11 cellular contexts compared by ENCODE assay signal in the genomic region with DNA sequence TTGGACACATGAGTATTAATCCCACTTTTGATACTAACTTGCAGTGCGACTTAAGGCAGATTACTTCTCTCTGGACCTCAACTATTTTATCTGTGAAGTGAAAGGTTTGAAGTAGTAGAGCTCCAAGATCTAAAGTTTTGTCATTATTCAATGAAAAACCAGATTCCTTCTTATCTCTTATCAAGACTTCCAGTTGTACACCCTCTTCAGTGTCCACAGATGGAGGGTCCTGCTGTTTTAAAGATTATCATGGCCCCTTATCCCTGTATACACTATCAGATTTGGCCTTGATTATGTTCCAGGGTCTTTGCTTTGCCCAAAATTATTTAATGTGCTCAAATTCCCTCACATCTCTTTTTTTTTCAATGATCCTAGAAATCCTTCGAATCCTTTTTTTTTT. TPM values are rescaled to one million over a fixed set of nuclear protein-coding genes. Genes with fewer than 3 reads are reported as not detected.
A peak's percentile ranks its signal among the peaks of the same experiment; 100 is the strongest.
DNase-seq lines count a peak whose midpoint lies in the region; ATAC-seq and TF ChIP-seq lines count a peak whose summit lies in the region.
"Had no signal": no experiment of that assay in that cellular context is flagged by ENCODE, and none has a peak within 500 bp of the region (broad histone marks: within the 10 kb centered on the region; RNA-seq: fewer than 3 reads in every experiment).

No MANE protein-coding gene starts in this region.

- H3K27me3 Mint-ChIP-seq in T-helper 17 cell (no peaks in the 10 kb centered on the region), glutamatergic neuron (ENCODE audit: unreplicated experiment) (peaks cover 6% of the 10 kb centered on the region)
- H3K27me3 Mint-ChIP-seq: activated CD8-positive, alpha-beta memory T cell treated with anti-CD3 and anti-CD28 coated beads, Interleukin-2, amount 10 ng/mL, durations not matched to agents 7 days and 5 days had no signal

- DNase-seq in HAP-1 (ENCODE audit: low spot score in 2 of 2) (no peak), T-helper 17 cell (no peak), glutamatergic neuron (no peak), SHP77 (lab: John Stamatoyannopoulos, UW) (no peak), GM13977 (ENCODE audit: low spot score) (no peak)
- DNase-seq in central memory CD4-positive, alpha-beta T cell = no peak
- DNase-seq: activated CD8-positive, alpha-beta memory T cell treated with anti-CD3 and anti-CD28 coated beads, Interleukin-2, amount 10 ng/mL, durations not matched to agents 7 days and 5 days; NCI-H2171 treated with DMSO at 0.1 percent for 48 hours; stimulated activated CD4-positive, alpha-beta T cell treated with anti-CD3 and anti-CD28 coated beads, Interleukin-4, amount 100 ng/mL, for 24 hours had no signal

- H3K9me3 ChIP-seq in HAP-1 (no peaks in the 10 kb centered on the region), T-helper 17 cell (ENCODE audit: control insufficient read depth, low read length, poor library complexity, severe bottlenecking) (no peaks in the 10 kb centered on the region), skeletal muscle satellite cell (replicated peaks; ENCODE audit: low read length) (no peaks in the 10 kb centered on the region)

- H3K36me3 Mint-ChIP-seq in T-helper 17 cell (ENCODE audit: low read depth) (no peaks in the 10 kb centered on the region), glutamatergic neuron (ENCODE audit: unreplicated experiment) (no peaks in the 10 kb centered on the region)

- H3K4me3 ChIP-seq in HAP-1 (peak overlapping the region; percentile 98), skeletal muscle satellite cell (ENCODE audit: low read length) (peak overlapping the region; percentile 86)

- H3K9me3 Mint-ChIP-seq in glutamatergic neuron (ENCODE audit: unreplicated experiment) = peaks cover 3% of the 10 kb centered on the region

- H3K4me3 Mint-ChIP-seq in T-helper 17 cell = no peak overlapping the region
- H3K4me3 Mint-ChIP-seq in glutamatergic neuron (ENCODE audit: unreplicated experiment) = peak overlapping the region; percentile 91
- H3K4me3 Mint-ChIP-seq: activated CD8-positive, alpha-beta memory T cell treated with anti-CD3 and anti-CD28 coated beads, Interleukin-2, amount 10 ng/mL, durations not matched to agents 7 days and 5 days had no signal

- H3K27ac Mint-ChIP-seq in T-helper 17 cell (peak overlapping the region; percentile 81), glutamatergic neuron (ENCODE audit: unreplicated experiment) (no peak overlapping the region)
- H3K27ac Mint-ChIP-seq: activated CD8-positive, alpha-beta memory T cell treated with anti-CD3 and anti-CD28 coated beads, Interleukin-2, amount 10 ng/mL, durations not matched to agents 7 days and 5 days had no signal

- H3K4me1 Mint-ChIP-seq in T-helper 17 cell (peaks cover 15% of the 10 kb centered on the region), glutamatergic neuron (ENCODE audit: low read depth, unreplicated experiment) (peaks cover 9% of the 10 kb centered on the region)

- TF ChIP-seq CTCF in glutamatergic neuron (IDR thresholded peaks at IDR 0.05; ENCODE audit: partially characterized antibody, unreplicated experiment) (no peak), GM13977 (IDR thresholded peaks at IDR 0.05; ENCODE audit: extremely low read depth, insufficient read depth, missing control alignments) (no peak)

- H3K9ac ChIP-seq in skeletal muscle satellite cell (ENCODE audit: low read depth, low read length) = peak overlapping the region; percentile 92

- 0 out of 2 replicates have a peak, but pooled peaks cover 3% of the 10 kb centered on the region for H3K36me3 ChIP-seq in HAP-1 (replicated peaks)
- H3K36me3 ChIP-seq in skeletal muscle satellite cell (ENCODE audit: insufficient read depth, low read length) = peaks cover under 1% of the 10 kb centered on the region

- in situ Hi-C loops in HAP-1 (cut with MboI; ENCODE audit: low sequenced_read_pairs) (no loop called here), GM13977 (cut with MboI; ENCODE audit: low pct_unique_long_range_greater_than_20kb, low sequenced_read_pairs, unreplicated experiment) (loop anchor here (25.0 kb wide), 1 partner anchor 294 kb away; no protein-coding TSS in a partner anchor)

- H3K4me1 ChIP-seq in HAP-1 = peaks cover 15% of the 10 kb centered on the region
- peaks cover 19% of the 10 kb centered on the region for H3K4me1 ChIP-seq in skeletal muscle satellite cell (ENCODE audit: control insufficient read depth, insufficient read depth, low read length)

- H3K27me3 ChIP-seq in HAP-1 (ENCODE audit: low read depth) (no peaks in the 10 kb centered on the region), skeletal muscle satellite cell (ENCODE audit: control insufficient read depth, insufficient read depth, low read length) (no peaks in the 10 kb centered on the region)

- peak overlapping the region; percentile 80 for H3K4me2 ChIP-seq in skeletal muscle satellite cell (ENCODE audit: low read length)

- no peak for ATAC-seq in T-helper 17 cell
- ATAC-seq in GM21529 (IDR thresholded peaks at IDR 0.05; ENCODE audit: unreplicated experiment) = no peak

RNA-seq across cellular contexts. Expression of gene C1orf50, which starts 1.1 kb away (rescaled TPM):
- total RNA-seq in T-helper 17 cell = 10 to 100 TPM; 14.8 to 15.5 TPM
- 21.6 TPM for total RNA-seq in glutamatergic neuron (ENCODE audit: unreplicated experiment)
- total RNA-seq in skeletal muscle satellite cell (2012; rRNA removed) = 2.5 and 4.8 TPM in 2 replicates

RNA-seq across cellular contexts. Expression of gene P3H1, which starts 1.3 kb away (rescaled TPM):
- total RNA-seq in T-helper 17 cell (10 to 100 TPM; 22.5 to 26.7 TPM), glutamatergic neuron (ENCODE audit: unreplicated experiment) (86.0 TPM)
- total RNA-seq in skeletal muscle satellite cell (2012; rRNA removed) = 113 and 114 TPM in 2 replicates

RNA-seq across cellular contexts. Expression of gene TMEM269, which starts 16.6 kb away (rescaled TPM):
- total RNA-seq in T-helper 17 cell (under 1 TPM; 0.42 to 0.47 TPM), glutamatergic neuron (ENCODE audit: unreplicated experiment) (0.32 TPM)
- under 0.01 TPM in 2 replicates for total RNA-seq in skeletal muscle satellite cell (2012; rRNA removed)

RNA-seq across cellular contexts. Expression of gene CLDN19, which starts 28.1 kb away (rescaled TPM):
- total RNA-seq in T-helper 17 cell = not detected
- total RNA-seq in glutamatergic neuron (ENCODE audit: unreplicated experiment) = not detected
- not detected in 2 replicates for total RNA-seq in skeletal muscle satellite cell (2012; rRNA removed)
- total RNA-seq: activated CD8-positive, alpha-beta memory T cell treated with anti-CD3 and anti-CD28 coated beads, Interleukin-2, amount 10 ng/mL, durations not matched to agents 7 days and 5 days had no signal

RNA-seq across cellular contexts. Expression of gene ERMAP, which starts 48.8 kb away (rescaled TPM):
- total RNA-seq in T-helper 17 cell (1 to 10 TPM; 6.4 to 8.9 TPM), glutamatergic neuron (ENCODE audit: unreplicated experiment) (4.9 TPM)
- 5.5 and 6.6 TPM in 2 replicates for total RNA-seq in skeletal muscle satellite cell (2012; rRNA removed)
